In the genomic region with DNA sequence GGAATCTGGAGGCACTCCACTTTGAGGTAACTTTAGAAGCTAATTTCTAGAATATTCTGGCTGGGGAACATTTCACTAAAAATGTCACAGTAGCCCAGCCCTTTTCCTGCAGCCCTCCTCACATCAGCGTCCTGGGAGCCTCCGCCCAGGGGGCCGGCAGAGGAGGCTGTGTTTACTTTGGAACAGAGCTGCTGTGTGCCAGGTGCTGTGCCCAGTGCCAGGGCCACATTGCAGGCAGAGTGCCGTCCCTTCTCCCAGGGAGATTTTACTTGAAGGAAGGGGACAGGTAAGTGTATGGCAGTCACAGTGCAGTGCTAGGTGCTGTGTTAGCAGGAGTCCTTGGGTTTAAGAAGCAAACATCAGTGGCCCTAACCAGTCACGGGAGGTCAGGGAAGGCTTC, we compare ENCODE assay signal across 25 cellular contexts.
DNase-seq lines count a peak whose midpoint lies in the region; ATAC-seq and TF ChIP-seq lines count a peak whose summit lies in the region.
"Had no signal": no experiment of that assay in that cellular context is flagged by ENCODE, and none has a peak within 500 bp of the region (broad histone marks: within the 10 kb centered on the region; RNA-seq: fewer than 3 reads in every experiment).

No MANE protein-coding gene starts in this region.

- no peak overlapping the region for H3K27ac Mint-ChIP-seq in stimulated activated memory B cell treated with anti-CD40 and anti-IgM and Interleukin-4, amounts not matched to agents 10 μg/mL and 1 μg/mL and 100 μg/mL, for 72 hours
- H3K27ac Mint-ChIP-seq: CD14-positive monocyte; HFFc6; stimulated activated effector memory CD8-positive, alpha-beta T cell treated with anti-CD3 and anti-CD28 coated beads, Interleukin-12 subunit alpha, Interleukin-12 subunit beta, amount 100 ng/mL, for 72 hours; T-helper 1 cell treated with Interleukin-12 subunit alpha and Interleukin-12 subunit beta and Interleukin-4 antibody, amounts not matched to agents 30 μg/mL and 1 μg/mL, for 36 hours had no signal

- H3K36me3 ChIP-seq in OCI-LY1 (ENCODE audit: insufficient read depth, low read length) (no peaks in the 10 kb centered on the region), right lobe of liver (no peaks in the 10 kb centered on the region)
- H3K36me3 ChIP-seq: breast epithelium, SJSA1 had no signal

- H3K27me3 Mint-ChIP-seq in stimulated activated memory B cell treated with anti-CD40 and anti-IgM and Interleukin-4, amounts not matched to agents 10 μg/mL and 1 μg/mL and 100 μg/mL, for 72 hours, result no peaks in the 10 kb centered on the region

- H3K4me1 ChIP-seq in OCI-LY1 (ENCODE audit: insufficient read depth, low read length, severe bottlenecking) (peaks cover 45% of the 10 kb centered on the region), right lobe of liver (no peaks in the 10 kb centered on the region)
- H3K4me1 ChIP-seq: breast epithelium, SJSA1, testis had no signal

- no peaks in the 10 kb centered on the region for H3K36me3 Mint-ChIP-seq in stimulated activated memory B cell treated with anti-CD40 and anti-IgM and Interleukin-4, amounts not matched to agents 10 μg/mL and 1 μg/mL and 100 μg/mL, for 72 hours
- H3K36me3 Mint-ChIP-seq: CD14-positive monocyte; stimulated activated effector memory CD8-positive, alpha-beta T cell treated with anti-CD3 and anti-CD28 coated beads, Interleukin-12 subunit alpha, Interleukin-12 subunit beta, amount 100 ng/mL, for 72 hours had no signal

- H3K9me3 ChIP-seq in OCI-LY1 (ENCODE audit: low read length) (no peaks in the 10 kb centered on the region), right lobe of liver (no peaks in the 10 kb centered on the region)
- H3K9me3 ChIP-seq: breast epithelium, SJSA1, testis had no signal

- H3F3A ChIP-seq in OCI-LY1 (ENCODE audit: insufficient read depth, low read length), result no peaks in the 10 kb centered on the region

- no peaks in the 10 kb centered on the region for H4K20me1 ChIP-seq in OCI-LY1 (ENCODE audit: insufficient read depth, low read length)

- H3K4me3 Mint-ChIP-seq in stimulated activated memory B cell treated with anti-CD40 and anti-IgM and Interleukin-4, amounts not matched to agents 10 μg/mL and 1 μg/mL and 100 μg/mL, for 72 hours, result no peak overlapping the region
- H3K4me3 Mint-ChIP-seq: CD14-positive monocyte; HFFc6; stimulated activated effector memory CD8-positive, alpha-beta T cell treated with anti-CD3 and anti-CD28 coated beads, Interleukin-12 subunit alpha, Interleukin-12 subunit beta, amount 100 ng/mL, for 72 hours; T-helper 1 cell treated with Interleukin-12 subunit alpha and Interleukin-12 subunit beta and Interleukin-4 antibody, amounts not matched to agents 30 μg/mL and 1 μg/mL, for 36 hours had no signal

- H3K4me2 ChIP-seq in OCI-LY1 (ENCODE audit: low read length), result no peak overlapping the region

- no peaks in the 10 kb centered on the region for H3K9me3 Mint-ChIP-seq in stimulated activated memory B cell treated with anti-CD40 and anti-IgM and Interleukin-4, amounts not matched to agents 10 μg/mL and 1 μg/mL and 100 μg/mL, for 72 hours
- H3K9me3 Mint-ChIP-seq: CD14-positive monocyte; HFFc6; stimulated activated effector memory CD8-positive, alpha-beta T cell treated with anti-CD3 and anti-CD28 coated beads, Interleukin-12 subunit alpha, Interleukin-12 subunit beta, amount 100 ng/mL, for 72 hours; T-helper 1 cell treated with Interleukin-12 subunit alpha and Interleukin-12 subunit beta and Interleukin-4 antibody, amounts not matched to agents 30 μg/mL and 1 μg/mL, for 36 hours had no signal

- H3K9ac ChIP-seq in OCI-LY1 (ENCODE audit: low read length), result peak overlapping the region; percentile 3; the same call in 1 of the 2 replicates

- peak overlapping the region; percentile 60 for H3K27ac ChIP-seq in C4-2B
- H3K27ac ChIP-seq in OCI-LY1 (ENCODE audit: low read depth, low read length, poor library complexity, severe bottlenecking), result peak overlapping the region; percentile 53
- H3K27ac ChIP-seq in right lobe of liver, result no peak overlapping the region
- H3K27ac ChIP-seq: breast epithelium, epithelial cell of prostate, SJSA1, testis had no signal

- H2AFZ ChIP-seq in OCI-LY1 (ENCODE audit: low read length), result no peak overlapping the region

- no peaks in the 10 kb centered on the region for H3K9me2 ChIP-seq in OCI-LY1 (ENCODE audit: low read depth, low read length)

- TF ChIP-seq CTCF in C4-2B (conservative IDR thresholded peaks at IDR 0.05) (no peak), OCI-LY1 (IDR thresholded peaks at IDR 0.05; ENCODE audit: low read length) (no peak), right lobe of liver (IDR thresholded peaks at IDR 0.05) (no peak)

- H3K27me3 ChIP-seq in OCI-LY1 (ENCODE audit: insufficient read depth, low read length) (no peaks in the 10 kb centered on the region), right lobe of liver (no peaks in the 10 kb centered on the region)
- H3K27me3 ChIP-seq: breast epithelium, SJSA1, testis had no signal

- DNase-seq in NCI-H1092 (lab: John Stamatoyannopoulos, UW) (peak; percentile 11), right lobe of liver (peak in 1 of 3 donors; percentile 51), SKM-1 treated with dmso at 0.1 percent for 144 hours (lab: John Stamatoyannopoulos, UW; ENCODE audit: unreplicated experiment) (no peak)
- no peak for DNase-seq in activated CD4-positive, alpha-beta T cell treated with anti-CD3 and anti-CD28 coated beads for 48 hours
- DNase-seq: activated CD4-positive, alpha-beta T cell treated with anti-CD3 and anti-CD28 coated beads, Interleukin-2, amount 50 U/mL, for 48 hours; activated gamma-delta T cell; dermis blood vessel endothelial cell; DMS79; foreskin fibroblast; HFFc6; mammary epithelial cell; NCI-H146; NCI-H524 treated with DMSO at 0.1 percent for 48 hours; OCI-M1; testis had no signal

- TF ChIP-seq POLR2A in right lobe of liver (IDR thresholded peaks at IDR 0.05), result no peak

- peak; percentile 58 to 76 (median 70) for ATAC-seq in right lobe of liver
- ATAC-seq in stimulated activated memory B cell treated with anti-CD40 and anti-IgM and Interleukin-4, amounts not matched to agents 10 μg/mL and 1 μg/mL and 100 μg/mL, for 72 hours, result no peak
- no peak for ATAC-seq in HG03280 (IDR thresholded peaks at IDR 0.05; ENCODE audit: unreplicated experiment)
- ATAC-seq: stimulated activated effector memory CD8-positive, alpha-beta T cell treated with anti-CD3 and anti-CD28 coated beads, Interleukin-12 subunit alpha, Interleukin-12 subunit beta, amount 100 ng/mL, for 72 hours had no signal

- 45% methylated on average over 2 of the region's 5 CpGs for WGBS in right lobe of liver (ENCODE audit: insufficient coverage, low coverage, low lambda C conversion rate, missing lambda C conversion rate)

- H3K4me3 ChIP-seq in OCI-LY1 (ENCODE audit: low read depth, low read length, poor library complexity, severe bottlenecking) (no peak overlapping the region), right lobe of liver (no peak overlapping the region)
- H3K4me3 ChIP-seq: breast epithelium, SJSA1, testis had no signal

- intact Hi-C loops in right lobe of liver (cut with DNase I), result loop anchor here in 1 of 2 donors (5.0 kb wide), 1 partner anchor 142 kb away; no protein-coding TSS in a partner anchor

- no peaks in the 10 kb centered on the region for H3K79me2 ChIP-seq in OCI-LY1 (ENCODE audit: insufficient read depth, low read length)

- no peaks in the 10 kb centered on the region for H3K4me1 Mint-ChIP-seq in stimulated activated memory B cell treated with anti-CD40 and anti-IgM and Interleukin-4, amounts not matched to agents 10 μg/mL and 1 μg/mL and 100 μg/mL, for 72 hours
- H3K4me1 Mint-ChIP-seq: CD14-positive monocyte; stimulated activated effector memory CD8-positive, alpha-beta T cell treated with anti-CD3 and anti-CD28 coated beads, Interleukin-12 subunit alpha, Interleukin-12 subunit beta, amount 100 ng/mL, for 72 hours had no signal

Comparison
In these comparisons a context has a peak if more than half of its experiments do, and no peak if none do; other contexts are left out.
1. H3K27ac ChIP-seq: peak in C4-2B (single experiment) and OCI-LY1 (single experiment); none in right lobe of liver (0 of 3).
2. ATAC-seq: peak in right lobe of liver (4 of 4); none in stimulated activated memory B cell treated with anti-CD40 and anti-IgM and Interleukin-4, amounts not matched to agents 10 μg/mL and 1 μg/mL and 100 μg/mL, for 72 hours (single experiment) and HG03280 (single experiment).